In genomic region chr6:77893391-77893790, GRCh38 we compare ENCODE assay signal across 36 cellular contexts.
"Had no signal": no experiment of that assay in that cellular context is flagged by ENCODE, and none has a peak within 500 bp of the region (broad histone marks: within the 10 kb centered on the region; RNA-seq: fewer than 3 reads in every experiment).

No MANE protein-coding gene starts in this region.

- H3K4me3 ChIP-seq: adrenal gland, ascending aorta, body of pancreas, breast epithelium, cardiac muscle cell had no signal

- H3K4me1 ChIP-seq: adrenal gland, ascending aorta, body of pancreas, breast epithelium had no signal

- H3K27me3 ChIP-seq: adrenal gland, ascending aorta, body of pancreas, brain microvascular endothelial cell, breast epithelium, cardiac muscle cell had no signal

- H3K36me3 ChIP-seq: adrenal gland, ascending aorta, brain microvascular endothelial cell, breast epithelium, cardiac muscle cell had no signal

- H3K27ac Mint-ChIP-seq: activated naive CD4-positive, alpha-beta T cell treated with anti-CD3 and anti-CD28 coated beads for 36 hours; activated naive CD4-positive, alpha-beta T cell treated with anti-CD3 and anti-CD28 coated beads, Interleukin-2, amount 10 ng/mL, durations not matched to agents 7 days and 5 days; activated naive CD4-positive, alpha-beta T cell treated with anti-CD3 and anti-CD28 coated beads, Interleukin-2, amount 50 U/mL, for 24 hours; activated naive CD8-positive, alpha-beta T cell; activated naive CD8-positive, alpha-beta T cell treated with anti-CD3 and anti-CD28 coated beads for 36 hours; activated naive CD8-positive, alpha-beta T cell treated with anti-CD3 and anti-CD28 coated beads, Interleukin-2, amount 10 ng/mL, durations not matched to agents 7 days and 5 days; activated naive CD8-positive, alpha-beta T cell treated with anti-CD3 and anti-CD28 coated beads, Interleukin-2, amount 50 U/mL, for 24 hours; activated T-cell treated with anti-CD3 and anti-CD28 coated beads, Interleukin-2, amount 50 U/mL, for 72 hours; activated T-helper 1 cell treated with anti-CD3 and anti-CD28 coated beads, Interleukin-12 subunit alpha, Interleukin-12 subunit beta, Interleukin-2, Interleukin-4 antibody, amounts not matched to agents 30 ng/mL and 10 ng/mL and 1 ng/mL, durations not matched to agents 14 hours and 24 hours and 36 hours; activated T-helper 17 cell treated with anti-CD3 and anti-CD28 coated beads, Interleukin-2, amount 50 U/mL, for 72 hours; activated T-helper 2 cell treated with anti-CD3 and anti-CD28 coated beads, Interferon-gamma antibody, Interleukin-2, Interleukin-4, amounts not matched to agents 10 μg/mL and 5 μg/mL and 100 μg/mL, durations not matched to agents 14 hours and 24 hours and 36 hours; brain had no signal

- H3K27me3 Mint-ChIP-seq: activated naive CD4-positive, alpha-beta T cell treated with anti-CD3 and anti-CD28 coated beads, Interleukin-2, amount 10 ng/mL, durations not matched to agents 7 days and 5 days; activated naive CD4-positive, alpha-beta T cell treated with anti-CD3 and anti-CD28 coated beads, Interleukin-2, amount 50 U/mL, for 24 hours; activated naive CD8-positive, alpha-beta T cell; activated naive CD8-positive, alpha-beta T cell treated with anti-CD3 and anti-CD28 coated beads for 36 hours; activated naive CD8-positive, alpha-beta T cell treated with anti-CD3 and anti-CD28 coated beads, Interleukin-2, amount 10 ng/mL, durations not matched to agents 7 days and 5 days; activated naive CD8-positive, alpha-beta T cell treated with anti-CD3 and anti-CD28 coated beads, Interleukin-2, amount 50 U/mL, for 24 hours; activated T-helper 17 cell treated with anti-CD3 and anti-CD28 coated beads, Interleukin-2, amount 50 U/mL, for 72 hours; brain; central memory CD8-positive, alpha-beta T cell had no signal

- H3K4me3 Mint-ChIP-seq: activated naive CD4-positive, alpha-beta T cell treated with anti-CD3 and anti-CD28 coated beads for 36 hours; activated naive CD4-positive, alpha-beta T cell treated with anti-CD3 and anti-CD28 coated beads, Interleukin-2, amount 10 ng/mL, durations not matched to agents 7 days and 5 days; activated naive CD4-positive, alpha-beta T cell treated with anti-CD3 and anti-CD28 coated beads, Interleukin-2, amount 50 U/mL, for 24 hours; activated naive CD8-positive, alpha-beta T cell; activated naive CD8-positive, alpha-beta T cell treated with anti-CD3 and anti-CD28 coated beads for 36 hours; activated naive CD8-positive, alpha-beta T cell treated with anti-CD3 and anti-CD28 coated beads, Interleukin-2, amount 10 ng/mL, durations not matched to agents 7 days and 5 days; activated naive CD8-positive, alpha-beta T cell treated with anti-CD3 and anti-CD28 coated beads, Interleukin-2, amount 50 U/mL, for 24 hours; activated T-cell treated with anti-CD3 and anti-CD28 coated beads, Interleukin-2, amount 50 U/mL, for 4 hours; activated T-cell treated with anti-CD3 and anti-CD28 coated beads, Interleukin-2, amount 50 U/mL, for 72 hours; activated T-helper 1 cell treated with anti-CD3 and anti-CD28 coated beads, Interleukin-12 subunit alpha, Interleukin-12 subunit beta, Interleukin-2, Interleukin-4 antibody, amounts not matched to agents 30 ng/mL and 10 ng/mL and 1 ng/mL, durations not matched to agents 14 hours and 24 hours and 36 hours; activated T-helper 17 cell treated with anti-CD3 and anti-CD28 coated beads, Interleukin-2, amount 50 U/mL, for 72 hours; brain; central memory CD8-positive, alpha-beta T cell had no signal

- ATAC-seq: activated naive CD4-positive, alpha-beta T cell treated with anti-CD3 and anti-CD28 coated beads, Interleukin-2, amount 50 U/mL, for 72 hours; activated naive CD8-positive, alpha-beta T cell treated with anti-CD3 and anti-CD28 coated beads, Interleukin-2, amount 50 U/mL, for 24 hours; activated T-cell treated with anti-CD3 and anti-CD28 coated beads, Interleukin-2, amount 50 U/mL, for 4 hours; activated T-cell treated with anti-CD3 and anti-CD28 coated beads, Interleukin-2, amount 50 U/mL, for 72 hours; activated T-helper 17 cell treated with anti-CD3 and anti-CD28 coated beads, Interleukin-2, amount 50 U/mL, for 72 hours; body of pancreas had no signal

- H3K4me1 Mint-ChIP-seq: activated naive CD4-positive, alpha-beta T cell treated with anti-CD3 and anti-CD28 coated beads, Interleukin-2, amount 10 ng/mL, durations not matched to agents 7 days and 5 days; activated naive CD4-positive, alpha-beta T cell treated with anti-CD3 and anti-CD28 coated beads, Interleukin-2, amount 50 U/mL, for 24 hours; activated naive CD8-positive, alpha-beta T cell treated with anti-CD3 and anti-CD28 coated beads for 36 hours; activated naive CD8-positive, alpha-beta T cell treated with anti-CD3 and anti-CD28 coated beads, Interleukin-2, amount 10 ng/mL, durations not matched to agents 7 days and 5 days; activated naive CD8-positive, alpha-beta T cell treated with anti-CD3 and anti-CD28 coated beads, Interleukin-2, amount 50 U/mL, for 24 hours; activated T-helper 17 cell treated with anti-CD3 and anti-CD28 coated beads, Interleukin-2, amount 50 U/mL, for 72 hours; brain; central memory CD8-positive, alpha-beta T cell had no signal

- H3K27ac ChIP-seq: adrenal gland, ascending aorta, body of pancreas, brain microvascular endothelial cell, breast epithelium, cardiac muscle cell had no signal

- DNase-seq: activated effector memory CD4-positive, alpha-beta T cell treated with anti-CD3 and anti-CD28 coated beads, Interleukin-2, amount 50 U/mL, for 16 hours; activated effector memory CD4-positive, alpha-beta T cell treated with Interleukin-2 at 50 U/mL for 16 hours; activated gamma-delta T cell; activated gamma-delta T cell treated with Interleukin-2 at 50 U/mL for 16 hours; activated naive CD4-positive, alpha-beta T cell; activated naive CD4-positive, alpha-beta T cell treated with anti-CD3 and anti-CD28 coated beads for 36 hours; activated naive CD4-positive, alpha-beta T cell treated with anti-CD3 and anti-CD28 coated beads, Interleukin-2, amount 10 ng/mL, durations not matched to agents 7 days and 5 days; activated naive CD4-positive, alpha-beta T cell treated with anti-CD3 and anti-CD28 coated beads, Interleukin-2, amount 50 U/mL, for 16 hours; activated naive CD4-positive, alpha-beta T cell treated with Interleukin-2 at 50 U/mL for 16 hours; activated naive CD8-positive, alpha-beta T cell treated with anti-CD3 and anti-CD28 coated beads for 36 hours; activated naive CD8-positive, alpha-beta T cell treated with anti-CD3 and anti-CD28 coated beads, Interleukin-2, amount 10 ng/mL, durations not matched to agents 7 days and 5 days; activated naive CD8-positive, alpha-beta T cell treated with anti-CD3 and anti-CD28 coated beads, Interleukin-2, amount 50 U/mL, for 24 hours; activated T-cell treated with anti-CD3 and anti-CD28 coated beads, Interleukin-2, amount 50 U/mL, for 4 hours; activated T-cell treated with anti-CD3 and anti-CD28 coated beads, Interleukin-2, amount 50 U/mL, for 48 hours; activated T-cell treated with anti-CD3 and anti-CD28 coated beads, Interleukin-2, amount 50 U/mL, for 72 hours; adrenal gland; amniotic stem cell; amygdala; anterior cingulate cortex; aorta; body of pancreas; brain microvascular endothelial cell; caudate nucleus; central memory CD4-positive, alpha-beta T cell; cerebellar nuclear complex had no signal

- H3K36me3 Mint-ChIP-seq: activated naive CD4-positive, alpha-beta T cell treated with anti-CD3 and anti-CD28 coated beads, Interleukin-2, amount 10 ng/mL, durations not matched to agents 7 days and 5 days; activated naive CD4-positive, alpha-beta T cell treated with anti-CD3 and anti-CD28 coated beads, Interleukin-2, amount 50 U/mL, for 24 hours; activated naive CD8-positive, alpha-beta T cell; activated naive CD8-positive, alpha-beta T cell treated with anti-CD3 and anti-CD28 coated beads for 36 hours; activated naive CD8-positive, alpha-beta T cell treated with anti-CD3 and anti-CD28 coated beads, Interleukin-2, amount 10 ng/mL, durations not matched to agents 7 days and 5 days; brain had no signal
